In genomic region chrX:46627700-46628405, GRCh38 we compare ENCODE assay signal across 9 cellular contexts. TPM values are rescaled to one million over a fixed set of nuclear protein-coding genes. Genes with fewer than 3 reads are reported as not detected.
A peak's percentile ranks its signal among the peaks of the same experiment; 100 is the strongest.
DNase-seq lines count a peak whose midpoint lies in the region; ATAC-seq, FAIRE-seq and TF ChIP-seq lines count a peak whose summit lies in the region.
"Had no signal": no experiment of that assay in that cellular context is flagged by ENCODE, and none has a peak within 500 bp of the region (broad histone marks: within the 10 kb centered on the region; RNA-seq: fewer than 3 reads in every experiment).

No MANE protein-coding gene starts in this region.

- H3K9me3 Mint-ChIP-seq in astrocyte (ENCODE audit: unreplicated experiment), result no peaks in the 10 kb centered on the region

- H3K4me3 ChIP-seq in astrocyte (ENCODE audit: insufficient read depth, low read depth, low read length), result no peak overlapping the region
- no peak overlapping the region for H3K4me3 ChIP-seq in parathyroid adenoma (ENCODE audit: low read depth, low read length)

- H3K4me2 ChIP-seq in astrocyte (ENCODE audit: low read length) (no peak overlapping the region), parathyroid adenoma (ENCODE audit: low read length) (no peak overlapping the region)

- no peak overlapping the region for H3K27ac Mint-ChIP-seq in astrocyte (ENCODE audit: unreplicated experiment)

- H3K36me3 ChIP-seq in astrocyte (ENCODE audit: insufficient read depth, low read length) (no peaks in the 10 kb centered on the region), parathyroid adenoma (ENCODE audit: control insufficient read depth, insufficient read depth, low read length) (no peaks in the 10 kb centered on the region)

- no peak overlapping the region for H3K27ac ChIP-seq in astrocyte (ENCODE audit: low read depth, low read length)
- H3K27ac ChIP-seq in parathyroid adenoma, result peak overlapping the region; percentile 39

- FAIRE-seq in astrocyte (lab: Jason Lieb, UNC) (peak; percentile 90), RCC 7860 (lab: Jason Lieb, UNC) (no peak)

- H3K27me3 Mint-ChIP-seq in astrocyte (ENCODE audit: low read depth, unreplicated experiment), result no peaks in the 10 kb centered on the region

- ATAC-seq in GM18873 (IDR thresholded peaks at IDR 0.05; ENCODE audit: low FRiP score, unreplicated experiment), result peak; percentile 15
- ATAC-seq in HG02610 (IDR thresholded peaks at IDR 0.05; ENCODE audit: unreplicated experiment), result peak; percentile 3
- ATAC-seq in GM19463 (IDR thresholded peaks at IDR 0.05; ENCODE audit: unreplicated experiment), result no peak

- H3K4me1 Mint-ChIP-seq in astrocyte (ENCODE audit: low read depth, unreplicated experiment), result peaks cover 17% of the 10 kb centered on the region

- H3K27me3 ChIP-seq in astrocyte (ENCODE audit: insufficient read depth, low read length) (no peaks in the 10 kb centered on the region), parathyroid adenoma (ENCODE audit: control insufficient read depth, insufficient read depth, low read length) (no peaks in the 10 kb centered on the region)

- no peak overlapping the region for H2AFZ ChIP-seq in astrocyte (ENCODE audit: low read depth, low read length)
- no peak overlapping the region for H2AFZ ChIP-seq in parathyroid adenoma

- H3K4me3 Mint-ChIP-seq in astrocyte (ENCODE audit: unreplicated experiment), result no peak overlapping the region

- H3K79me2 ChIP-seq in astrocyte (ENCODE audit: insufficient read depth, low read length), result no peaks in the 10 kb centered on the region
- H3K79me2 ChIP-seq in parathyroid adenoma, result no peaks in the 10 kb centered on the region

- peaks cover 17% of the 10 kb centered on the region for H3K4me1 ChIP-seq in astrocyte (ENCODE audit: insufficient read depth, low read length)
- peaks cover 3% of the 10 kb centered on the region for H3K4me1 ChIP-seq in parathyroid adenoma

- no peaks in the 10 kb centered on the region for H4K20me1 ChIP-seq in astrocyte (ENCODE audit: insufficient read depth, low read length)

- no peaks in the 10 kb centered on the region for H3K9me3 ChIP-seq in astrocyte (ENCODE audit: insufficient read depth, low read depth, low read length)
- no peaks in the 10 kb centered on the region for H3K9me3 ChIP-seq in parathyroid adenoma (ENCODE audit: control insufficient read depth, low read length)

- no peak for DNase-seq in astrocyte (ENCODE audit: low read depth)
- DNase-seq in RCC 7860 (ENCODE audit: low spot score), result no peak
- DNase-seq in activated T-cell treated with anti-CD3 and anti-CD28 coated beads for 4 hours, result no peak
- no peak for DNase-seq in iPS-NIHi7 (ENCODE audit: extremely low spot score)
- DNase-seq: effector memory CD4-positive, alpha-beta T cell had no signal

- H3K9ac ChIP-seq in astrocyte (ENCODE audit: low read length) (no peak overlapping the region), parathyroid adenoma (no peak overlapping the region)

- H3K36me3 Mint-ChIP-seq in astrocyte (ENCODE audit: low read depth, unreplicated experiment), result peaks cover under 1% of the 10 kb centered on the region

- TF ChIP-seq CTCF in astrocyte (IDR thresholded peaks at IDR 0.05; ENCODE audit: insufficient read depth, low read depth, low read length) (no peak), parathyroid adenoma (IDR thresholded peaks at IDR 0.05) (no peak)

RNA-seq across cellular contexts. Expression of gene CHST7, which starts 54.3 kb away (rescaled TPM):
- 13.8 and 15.4 TPM in 2 replicates for total RNA-seq in astrocyte
